8 cellular contexts compared by ENCODE assay signal in genomic region chr10:28533315-28533564, GRCh38. TPM values are rescaled to one million over a fixed set of nuclear protein-coding genes. Genes with fewer than 3 reads are reported as not detected.
DNase-seq lines count a peak whose midpoint lies in the region; ATAC-seq and TF ChIP-seq lines count a peak whose summit lies in the region.

No MANE protein-coding gene starts in this region.

- peaks cover 36% of the 10 kb centered on the region for H3K4me1 Mint-ChIP-seq in progenitor cell of endocrine pancreas (ENCODE audit: low read depth)

- H3K4me1 ChIP-seq in BLaER1, result peaks cover 42% of the 10 kb centered on the region

- H3K27ac ChIP-seq in BLaER1, result peak overlapping the region; percentile 100

- H3K27me3 ChIP-seq in BLaER1, result no peaks in the 10 kb centered on the region

- peaks cover 44% of the 10 kb centered on the region for H4K20me1 ChIP-seq in BLaER1

- DNase-seq in NCI-H748 treated with DMSO at 0.1 percent for 48 hours (lab: John Stamatoyannopoulos, UW) (peak; percentile 39), epithelial cell of esophagus (ENCODE audit: low read depth) (no peak), progenitor cell of endocrine pancreas (ENCODE audit: low spot score, unreplicated experiment) (no peak), medulla oblongata (ENCODE audit: extremely low spot score) (no peak), T1000 (lab: John Stamatoyannopoulos, UW) (no peak)

- peaks cover 30% of the 10 kb centered on the region for H3K36me3 ChIP-seq in BLaER1

- H3K9ac ChIP-seq in BLaER1, result peak overlapping the region; percentile 98

- H3K4me3 ChIP-seq in BLaER1 (peak overlapping the region; percentile 94), epithelial cell of esophagus (ENCODE audit: low read length) (peak overlapping the region; percentile 92)

- H3K9me3 ChIP-seq in BLaER1, result no peaks in the 10 kb centered on the region

- ATAC-seq in GM21737 (IDR thresholded peaks at IDR 0.05; ENCODE audit: unreplicated experiment) (peak; percentile 2), GM18861 (IDR thresholded peaks at IDR 0.05; ENCODE audit: unreplicated experiment) (no peak)

- no peaks in the 10 kb centered on the region for H3K9me3 Mint-ChIP-seq in progenitor cell of endocrine pancreas (ENCODE audit: low read depth)

- H3K36me3 Mint-ChIP-seq in progenitor cell of endocrine pancreas (ENCODE audit: insufficient read depth), result peaks cover 19% of the 10 kb centered on the region

- no peak for TF ChIP-seq CTCF in epithelial cell of esophagus (IDR thresholded peaks at IDR 0.05; ENCODE audit: insufficient read depth, low read depth, low read length, missing control alignments)
- no peak for TF ChIP-seq CTCF in progenitor cell of endocrine pancreas (IDR thresholded peaks at IDR 0.05; ENCODE audit: unreplicated experiment)

- H3K27ac Mint-ChIP-seq in progenitor cell of endocrine pancreas, result peak overlapping the region; percentile 100

- no peaks in the 10 kb centered on the region for H3K27me3 Mint-ChIP-seq in progenitor cell of endocrine pancreas

- H3K4me3 Mint-ChIP-seq in progenitor cell of endocrine pancreas (ENCODE audit: low read depth), result peak overlapping the region; percentile 98

- H3K4me2 ChIP-seq in BLaER1, result no peak overlapping the region

RNA-seq across cellular contexts. Expression of gene WAC, which starts 0.3 kb away (rescaled TPM):
- total RNA-seq in progenitor cell of endocrine pancreas, result 133 and 140 TPM in 2 replicates
